Comparison of ENCODE assay signal across 1 cellular context in the genomic region with DNA sequence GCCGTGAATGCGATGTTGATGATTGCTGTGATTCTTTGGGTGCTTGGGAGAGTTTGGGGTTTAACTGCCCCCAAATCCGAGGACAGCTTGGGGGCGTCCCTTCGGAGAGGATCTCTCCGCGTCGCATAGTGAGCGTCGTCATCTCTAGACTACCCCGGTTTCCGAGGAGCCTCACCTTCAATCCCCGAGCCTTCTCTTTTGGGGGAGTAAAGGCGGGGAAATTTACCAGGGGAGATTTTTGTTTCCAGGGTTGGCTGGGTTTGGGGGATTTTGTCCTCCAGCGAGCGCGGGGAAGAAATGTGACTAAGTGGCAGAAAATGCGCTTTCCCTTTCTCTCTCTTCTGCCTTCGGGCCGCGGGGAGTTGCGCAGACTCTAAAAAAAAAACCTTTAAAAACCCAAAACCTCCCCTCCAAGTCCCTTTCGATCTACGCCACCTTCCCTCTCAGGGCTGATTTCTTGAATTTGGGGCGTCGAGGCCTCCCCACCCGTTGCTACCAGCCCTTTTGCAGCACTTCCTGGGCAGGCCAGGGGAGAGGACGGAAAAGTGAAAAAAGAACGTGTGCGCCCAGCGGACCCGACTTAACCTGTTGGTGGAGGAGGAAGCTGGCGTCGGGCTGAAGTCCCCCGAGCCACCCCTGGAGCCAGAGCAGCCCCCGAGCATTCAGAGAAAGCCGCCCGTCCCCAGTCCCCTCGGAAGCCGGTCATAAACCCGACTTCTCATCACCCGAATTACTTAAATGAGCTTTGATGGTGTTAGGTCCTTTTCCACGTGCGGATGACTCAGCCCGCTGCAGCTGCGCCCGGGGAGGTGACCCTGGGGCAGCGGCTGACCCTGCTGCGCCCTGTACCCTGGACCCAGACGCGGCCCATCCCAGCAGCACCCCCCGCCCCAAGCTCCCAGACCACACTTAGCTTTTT.
TF ChIP-seq lines count a peak whose summit lies in the region.

No MANE protein-coding gene starts in this region.

TF ChIP-seq in HepG2, 621 proteins besides CTCF, POLR2A, EP300 and RAD21 (continued from another document and continues in another):
- TF ChIP-seq POLR2G (IDR thresholded peaks at IDR 0.05; ENCODE audit: low read depth, low read length), result no peak
- peak; percentile 65 for TF ChIP-seq DPF2 (CRISPR knock-in tag; IDR thresholded peaks at IDR 0.05; ENCODE audit: borderline replicate concordance, low read depth)
- TF ChIP-seq RARG (CRISPR knock-in tag; IDR thresholded peaks at IDR 0.05; ENCODE audit: low read depth), result no peak
- no peak for TF ChIP-seq SRSF4 (IDR thresholded peaks at IDR 0.05; ENCODE audit: low read depth, low read length, poor library complexity, severe bottlenecking)
- TF ChIP-seq, protein P1, sequence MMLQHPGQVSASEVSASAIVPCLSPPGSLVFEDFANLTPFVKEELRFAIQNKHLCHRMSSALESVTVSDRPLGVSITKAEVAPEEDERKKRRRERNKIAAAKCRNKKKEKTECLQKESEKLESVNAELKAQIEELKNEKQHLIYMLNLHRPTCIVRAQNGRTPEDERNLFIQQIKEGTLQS (CRISPR knock-in tag; IDR thresholded peaks at IDR 0.05), result peak; percentile 94
- TF ChIP-seq ZNF274 (CRISPR knock-in tag; IDR thresholded peaks at IDR 0.05), result no peak
- peak; percentile 22; the same call in 1 of the 2 replicates for TF ChIP-seq ZNF331 (CRISPR knock-in tag; IDR thresholded peaks at IDR 0.05)
- TF ChIP-seq BORCS8-MEF2B (CRISPR knock-in tag; IDR thresholded peaks at IDR 0.05), result no peak
- no peak for TF ChIP-seq ZNF614 (CRISPR knock-in tag; IDR thresholded peaks at IDR 0.05; ENCODE audit: borderline replicate concordance)
- TF ChIP-seq THAP8 (CRISPR knock-in tag; IDR thresholded peaks at IDR 0.05; ENCODE audit: borderline replicate concordance), result no peak
- 0 out of 2 replicates have a peak, but pooled peaks have one; percentile 58 for TF ChIP-seq ZNF543 (CRISPR knock-in tag; IDR thresholded peaks at IDR 0.05)
- peak; percentile 35; the same call in 1 of the 2 replicates for TF ChIP-seq MIER3 (CRISPR knock-in tag; IDR thresholded peaks at IDR 0.05; ENCODE audit: borderline replicate concordance)
- no peak for TF ChIP-seq SOX13 (IDR thresholded peaks at IDR 0.05)
- peak in 1 of 2 experiments; percentile 28; a peak in 1 of 4 replicates for TF ChIP-seq SOX13 (CRISPR knock-in tag; conservative IDR thresholded peaks at IDR 0.05 in 1 of 2, IDR thresholded peaks at IDR 0.05 in 1 of 2)
- TF ChIP-seq PHF5A (CRISPR knock-in tag; IDR thresholded peaks at IDR 0.05; ENCODE audit: low read depth, unreplicated experiment), result no peak
- no peak for TF ChIP-seq ZNF883 (CRISPR knock-in tag; IDR thresholded peaks at IDR 0.05; ENCODE audit: not compliant biosample characterization)
- TF ChIP-seq, protein P2, sequence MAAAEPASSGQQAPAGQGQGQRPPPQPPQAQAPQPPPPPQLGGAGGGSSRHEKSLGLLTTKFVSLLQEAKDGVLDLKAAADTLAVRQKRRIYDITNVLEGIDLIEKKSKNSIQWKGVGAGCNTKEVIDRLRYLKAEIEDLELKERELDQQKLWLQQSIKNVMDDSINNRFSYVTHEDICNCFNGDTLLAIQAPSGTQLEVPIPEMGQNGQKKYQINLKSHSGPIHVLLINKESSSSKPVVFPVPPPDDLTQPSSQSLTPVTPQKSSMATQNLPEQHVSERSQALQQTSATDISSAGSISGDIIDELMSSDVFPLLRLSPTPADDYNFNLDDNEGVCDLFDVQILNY (CRISPR knock-in tag; conservative IDR thresholded peaks at IDR 0.05), result no peak
- peak; percentile 62; the same call in 1 of the 2 replicates for TF ChIP-seq ZNF710 (CRISPR knock-in tag; IDR thresholded peaks at IDR 0.05; ENCODE audit: borderline replicate concordance)
- no peak for TF ChIP-seq REXO4 (CRISPR knock-in tag; IDR thresholded peaks at IDR 0.05; ENCODE audit: borderline replicate concordance)
- TF ChIP-seq MEIS1 (CRISPR knock-in tag; IDR thresholded peaks at IDR 0.05; ENCODE audit: borderline replicate concordance), result peak; percentile 70; the same call in 1 of the 2 replicates
- no peak for TF ChIP-seq ZNF605 (CRISPR knock-in tag; IDR thresholded peaks at IDR 0.05)
- no peak for TF ChIP-seq ZNF615 (CRISPR knock-in tag; IDR thresholded peaks at IDR 0.05; ENCODE audit: borderline replicate concordance)
- TF ChIP-seq PATZ1 (CRISPR knock-in tag; IDR thresholded peaks at IDR 0.05), result peak; percentile 90
- TF ChIP-seq ZNF292 (CRISPR knock-in tag; IDR thresholded peaks at IDR 0.05; ENCODE audit: borderline replicate concordance, low read depth), result peak; percentile 59; the same call in 1 of the 2 replicates
- TF ChIP-seq ZFP62 (CRISPR knock-in tag; IDR thresholded peaks at IDR 0.05), result no peak
- TF ChIP-seq ZNF224 (CRISPR knock-in tag; IDR thresholded peaks at IDR 0.05), result no peak
- TF ChIP-seq RBM39 (IDR thresholded peaks at IDR 0.05; ENCODE audit: low read depth, low read length, poor library complexity, severe bottlenecking), result peak; percentile 83
- TF ChIP-seq ZNF282 (IDR thresholded peaks at IDR 0.05; ENCODE audit: partially characterized antibody), result no peak
- TF ChIP-seq ARNT2 (CRISPR knock-in tag; IDR thresholded peaks at IDR 0.05; ENCODE audit: low read depth), result no peak
- TF ChIP-seq ZNF768 (CRISPR knock-in tag; IDR thresholded peaks at IDR 0.05), result 0 out of 2 replicates have a peak, but pooled peaks have one; percentile 24
- peak; percentile 67; the same call in 1 of the 2 replicates for TF ChIP-seq MTA1 (CRISPR knock-in tag; IDR thresholded peaks at IDR 0.05; ENCODE audit: borderline replicate concordance)
- TF ChIP-seq HES4 (CRISPR knock-in tag; IDR thresholded peaks at IDR 0.05; ENCODE audit: borderline replicate concordance), result peak; percentile 36; the same call in 1 of the 2 replicates
- TF ChIP-seq RBM22 (optimal IDR thresholded peaks at IDR 0.05; ENCODE audit: low read length), result no peak
- TF ChIP-seq SIN3A (IDR thresholded peaks at IDR 0.05; ENCODE audit: borderline replicate concordance, low read depth, low read length), result 0 out of 2 replicates have a peak, but pooled peaks have one; percentile 23
- peak; percentile 65; the same call in 1 of the 2 replicates for TF ChIP-seq ZNF788 (CRISPR knock-in tag; IDR thresholded peaks at IDR 0.05; ENCODE audit: borderline replicate concordance)
- no peak for TF ChIP-seq ZNF800 (CRISPR knock-in tag; IDR thresholded peaks at IDR 0.05)
- TF ChIP-seq PAXIP1 (CRISPR knock-in tag; conservative IDR thresholded peaks at IDR 0.05), result peak; percentile 85
- TF ChIP-seq DMTF1 (CRISPR knock-in tag; IDR thresholded peaks at IDR 0.05), result no peak
- TF ChIP-seq, protein P3, sequence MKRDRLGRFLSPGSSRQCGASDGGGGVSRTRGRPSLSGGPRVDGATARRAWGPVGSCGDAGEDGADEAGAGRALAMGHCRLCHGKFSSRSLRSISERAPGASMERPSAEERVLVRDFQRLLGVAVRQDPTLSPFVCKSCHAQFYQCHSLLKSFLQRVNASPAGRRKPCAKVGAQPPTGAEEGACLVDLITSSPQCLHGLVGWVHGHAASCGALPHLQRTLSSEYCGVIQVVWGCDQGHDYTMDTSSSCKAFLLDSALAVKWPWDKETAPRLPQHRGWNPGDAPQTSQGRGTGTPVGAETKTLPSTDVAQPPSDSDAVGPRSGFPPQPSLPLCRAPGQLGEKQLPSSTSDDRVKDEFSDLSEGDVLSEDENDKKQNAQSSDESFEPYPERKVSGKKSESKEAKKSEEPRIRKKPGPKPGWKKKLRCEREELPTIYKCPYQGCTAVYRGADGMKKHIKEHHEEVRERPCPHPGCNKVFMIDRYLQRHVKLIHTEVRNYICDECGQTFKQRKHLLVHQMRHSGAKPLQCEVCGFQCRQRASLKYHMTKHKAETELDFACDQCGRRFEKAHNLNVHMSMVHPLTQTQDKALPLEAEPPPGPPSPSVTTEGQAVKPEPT (CRISPR knock-in tag; IDR thresholded peaks at IDR 0.05; ENCODE audit: low read depth), result no peak
